In genomic region chr17:27560668-27561067, GRCh38 we compare ENCODE assay signal across 13 cellular contexts.
A peak's percentile ranks its signal among the peaks of the same experiment; 100 is the strongest.
DNase-seq lines count a peak whose midpoint lies in the region; ATAC-seq and TF ChIP-seq lines count a peak whose summit lies in the region.
"Had no signal": no experiment of that assay in that cellular context is flagged by ENCODE, and none has a peak within 500 bp of the region (broad histone marks: within the 10 kb centered on the region; RNA-seq: fewer than 3 reads in every experiment).

No MANE protein-coding gene starts in this region.

- peak overlapping the region; percentile 66 for H3K4me2 ChIP-seq in osteoblast (ENCODE audit: insufficient read depth, low read length)

- H2AFZ ChIP-seq in osteoblast (ENCODE audit: low read length): no peak overlapping the region

- H3K79me2 ChIP-seq in osteoblast (ENCODE audit: insufficient read depth, low read length): no peaks in the 10 kb centered on the region

- H3K9me3 ChIP-seq in AG04450 (ENCODE audit: control insufficient read depth, insufficient read depth, low read length) (no peaks in the 10 kb centered on the region), osteoblast (ENCODE audit: low read depth, low read length) (no peaks in the 10 kb centered on the region)
- H3K9me3 ChIP-seq: BE2C had no signal

- POLR2A ChIA-PET in AG04450 (lab: Yijun Ruan, JAX): interaction anchor here (0.8 to 1.5 kb wide), 6 partner anchors 20 to 114 kb away, joined by 3 to 14 read pairs (median 6); no protein-coding TSS in a partner anchor

- H3K4me1 ChIP-seq in osteoblast (ENCODE audit: insufficient read depth, low read length): peaks cover 13% of the 10 kb centered on the region
- H3K4me1 ChIP-seq: BE2C had no signal

- no peaks in the 10 kb centered on the region for H3K36me3 ChIP-seq in osteoblast (ENCODE audit: insufficient read depth, low read length)
- H3K36me3 ChIP-seq: BE2C had no signal

- no peaks in the 10 kb centered on the region for H3K27me3 ChIP-seq in AG04450 (ENCODE audit: control insufficient read depth, insufficient read depth, low read length)
- H3K27me3 ChIP-seq in osteoblast (ENCODE audit: insufficient read depth, low read length): no peaks in the 10 kb centered on the region
- H3K27me3 ChIP-seq: BE2C had no signal

- DNase-seq in AG04450 (ENCODE audit: low read depth, low spot score) (no peak), fibroblast of the aortic adventitia (ENCODE audit: low read depth) (peak; percentile 43), osteoblast (ENCODE audit: insufficient read length, low spot score, missing footprints) (no peak), GF-D8 (lab: John Stamatoyannopoulos, UW) (no peak), ecto neural progenitor cell (ENCODE audit: low spot score) (no peak), AML-193 (lab: John Stamatoyannopoulos, UW) (no peak)
- DNase-seq: activated naive CD4-positive, alpha-beta T cell treated with anti-CD3 and anti-CD28 coated beads, Interleukin-2, amount 50 U/mL, for 16 hours; BE2C; NCI-H2081 treated with DMSO at 0.1 percent for 48 hours had no signal

- TF ChIP-seq CTCF in AG04450 (IDR thresholded peaks at IDR 0.05; ENCODE audit: low read depth, low read length) (no peak), VCaP (conservative IDR thresholded peaks at IDR 0.05) (no peak), fibroblast of the aortic adventitia (IDR thresholded peaks at IDR 0.05; ENCODE audit: insufficient read depth, low read length) (no peak), osteoblast (IDR thresholded peaks at IDR 0.05; ENCODE audit: extremely low read depth, low read depth, low read length) (no peak)

- ATAC-seq in GM18873 (IDR thresholded peaks at IDR 0.05; ENCODE audit: low FRiP score, unreplicated experiment): no peak
- ATAC-seq: activated CD4-positive, CD25-positive, alpha-beta regulatory T cell treated with anti-CD3 and anti-CD28 coated beads, Interleukin-2, amount 50 U/mL, for 24 hours; Panc1 had no signal

- CTCF ChIA-PET in AG04450 (lab: Charles Lee): interaction anchor here (0.7 to 2.8 kb wide), 9 partner anchors 13 to 325 kb away, joined by 3 to 14 read pairs (median 4); no protein-coding TSS in a partner anchor

- no peaks in the 10 kb centered on the region for H4K20me1 ChIP-seq in osteoblast (ENCODE audit: insufficient read depth, low read length)

- peak overlapping the region; percentile 84 for H3K27ac ChIP-seq in AG04450 (ENCODE audit: low read depth, low read length)
- H3K27ac ChIP-seq in VCaP: peak overlapping the region; percentile 13; the same call in 1 of the 2 replicates
- H3K27ac ChIP-seq in osteoblast (ENCODE audit: low read depth, low read length): peak overlapping the region; percentile 30

- peak overlapping the region; percentile 53 for H3K4me3 ChIP-seq in AG04450 (ENCODE audit: low read depth, low read length)
- peak overlapping the region; percentile 46 for H3K4me3 ChIP-seq in fibroblast of the aortic adventitia (ENCODE audit: low read depth, low read length)
- no peak overlapping the region for H3K4me3 ChIP-seq in osteoblast (ENCODE audit: insufficient read depth, low read length)

Comparison
In these comparisons a context has a peak if more than half of its experiments do, and no peak if none do; other contexts are left out.
1. H3K27ac ChIP-seq: peak in every context shown above with its lines; median percentile 84 in AG04450; 30 in osteoblast; 13 in VCaP.